Comparison of ENCODE assay signal across 8 cellular contexts in genomic region chr9:121133104-121133816, GRCh38. TPM values are rescaled to one million over a fixed set of nuclear protein-coding genes. Genes with fewer than 3 reads are reported as not detected.
DNase-seq lines count a peak whose midpoint lies in the region; ATAC-seq and TF ChIP-seq lines count a peak whose summit lies in the region.

No MANE protein-coding gene starts in this region.

- no peak overlapping the region for H3K4me3 ChIP-seq in suprapubic skin

- WGBS in suprapubic skin, result 76% methylated on average over 15 of the region's 19 CpGs

- ATAC-seq in GM21576 (IDR thresholded peaks at IDR 0.05; ENCODE audit: unreplicated experiment), result no peak

- peaks cover 8% of the 10 kb centered on the region for H3K4me1 ChIP-seq in suprapubic skin

- no peak for TF ChIP-seq EP300 in suprapubic skin (IDR thresholded peaks at IDR 0.05)

- no peaks in the 10 kb centered on the region for H3K9me3 ChIP-seq in suprapubic skin

- H3K27ac ChIP-seq in suprapubic skin, result no peak overlapping the region

- DNase-seq in NCI-H345 (lab: John Stamatoyannopoulos, UW) (peak; percentile 60), iPS DF 4.7 (ENCODE audit: extremely low read depth, low spot score) (peak; percentile 25), SKM-1 treated with dmso at 0.1 percent for 144 hours (lab: John Stamatoyannopoulos, UW; ENCODE audit: unreplicated experiment) (no peak), suprapubic skin (ENCODE audit: low spot score in 2 of 2) (no peak), hypothalamus (lab: John Stamatoyannopoulos, UW) (no peak)
- DNase-seq in activated CD8-positive, alpha-beta memory T cell treated with anti-CD3 and anti-CD28 coated beads, Interleukin-2, amount 50 U/mL, for 1 hour (ENCODE audit: extremely low read depth), result peak; percentile 22
- peak; percentile 39 for DNase-seq in stimulated activated CD8-positive, alpha-beta memory T cell treated with anti-CD3 and anti-CD28 coated beads, Interleukin-4, amount 100 ng/mL, for 24 hours (ENCODE audit: low read depth)

- no peak for TF ChIP-seq CTCF in suprapubic skin (IDR thresholded peaks at IDR 0.05)

- H3K36me3 ChIP-seq in suprapubic skin, result peaks cover 21% of the 10 kb centered on the region

- no peak for TF ChIP-seq POLR2A in suprapubic skin (IDR thresholded peaks at IDR 0.05)

- H3K27me3 ChIP-seq in suprapubic skin, result no peaks in the 10 kb centered on the region

RNA-seq across cellular contexts. Expression of gene CNTRL, which starts 58.5 kb away (rescaled TPM):
- total RNA-seq in suprapubic skin, result 10 to 100 TPM in 3 of 4 donors, 1 to 10 TPM in 1; 6.4 to 24.6 (median 13.6) TPM

Comparison
In these comparisons a context has a peak if more than half of its experiments do, and no peak if none do; other contexts are left out.
1. DNase-seq: peak in NCI-H345 (single experiment), activated CD8-positive, alpha-beta memory T cell treated with anti-CD3 and anti-CD28 coated beads, Interleukin-2, amount 50 U/mL, for 1 hour (single experiment), iPS DF 4.7 (single experiment) and stimulated activated CD8-positive, alpha-beta memory T cell treated with anti-CD3 and anti-CD28 coated beads, Interleukin-4, amount 100 ng/mL, for 24 hours (single experiment); none in SKM-1 treated with dmso at 0.1 percent for 144 hours (single experiment), suprapubic skin (0 of 2) and hypothalamus (0 of 51).